Comparison of ENCODE assay signal across 8 cellular contexts in the genomic region with DNA sequence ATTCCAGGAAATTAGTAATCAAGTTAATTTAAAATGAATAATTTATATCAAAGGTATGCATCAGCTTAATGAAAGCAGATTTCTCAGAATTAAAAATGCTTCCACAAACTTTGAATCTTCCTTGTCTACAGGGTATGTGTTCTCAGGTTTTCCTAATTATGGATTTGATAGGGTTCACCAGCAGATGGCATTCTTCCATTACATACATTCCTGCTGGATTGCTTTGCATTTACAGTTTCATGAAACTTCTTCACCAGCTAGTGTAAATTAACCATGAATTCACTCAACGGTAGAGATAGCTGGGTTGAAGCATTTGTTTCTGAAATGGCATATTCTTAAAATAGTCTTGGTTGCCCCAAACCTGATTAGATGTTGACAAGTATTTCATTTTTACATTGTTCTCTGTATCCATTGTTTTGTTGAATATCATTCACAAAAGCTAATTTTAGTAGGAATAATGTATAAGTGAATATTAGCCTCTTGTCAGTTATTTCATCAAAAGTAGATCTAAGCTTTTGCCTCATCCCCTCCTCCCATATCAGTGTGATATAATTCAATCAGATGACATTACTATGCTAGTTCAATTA.
DNase-seq lines count a peak whose midpoint lies in the region; ATAC-seq and TF ChIP-seq lines count a peak whose summit lies in the region.

No MANE protein-coding gene starts in this region.

- intact Hi-C loops in lower lobe of right lung (cut with DNase I) (no loop called here), uterus (cut with DNase I; ENCODE audit: low total_unique reads) (no loop called here)

- no peak overlapping the region for H3K27ac Mint-ChIP-seq in activated naive CD8-positive, alpha-beta T cell treated with anti-CD3 and anti-CD28 coated beads for 36 hours

- no peaks in the 10 kb centered on the region for H3K4me1 Mint-ChIP-seq in activated naive CD8-positive, alpha-beta T cell treated with anti-CD3 and anti-CD28 coated beads for 36 hours

- no peaks in the 10 kb centered on the region for H3K27me3 Mint-ChIP-seq in activated naive CD8-positive, alpha-beta T cell treated with anti-CD3 and anti-CD28 coated beads for 36 hours

- ATAC-seq in lower lobe of right lung = no peak
- no peak for ATAC-seq in HG03354 (IDR thresholded peaks at IDR 0.05; ENCODE audit: poor library complexity, severe bottlenecking, unreplicated experiment)

- H3K4me3 Mint-ChIP-seq in activated naive CD8-positive, alpha-beta T cell treated with anti-CD3 and anti-CD28 coated beads for 36 hours = no peak overlapping the region

- H3K27ac ChIP-seq in brain microvascular endothelial cell (no peak overlapping the region), lower lobe of right lung (no peak overlapping the region), uterus (no peak overlapping the region)

- peak; percentile 49 for DNase-seq in ACHN
- peak; percentile 60 for DNase-seq in NCI-H345 (lab: John Stamatoyannopoulos, UW)
- peak; percentile 42 for DNase-seq in brain microvascular endothelial cell
- DNase-seq in lower lobe of right lung = no peak
- DNase-seq in activated naive CD8-positive, alpha-beta T cell treated with anti-CD3 and anti-CD28 coated beads for 36 hours = no peak
- no peak for DNase-seq in uterus

- H3K36me3 ChIP-seq in brain microvascular endothelial cell (replicated peaks) = no peaks in the 10 kb centered on the region
- no peaks in the 10 kb centered on the region for H3K36me3 ChIP-seq in lower lobe of right lung
- no peaks in the 10 kb centered on the region for H3K36me3 ChIP-seq in uterus

- H3K9me3 Mint-ChIP-seq in activated naive CD8-positive, alpha-beta T cell treated with anti-CD3 and anti-CD28 coated beads for 36 hours = no peaks in the 10 kb centered on the region

- H3K9me3 ChIP-seq in lower lobe of right lung (no peaks in the 10 kb centered on the region), uterus (no peaks in the 10 kb centered on the region)

- in situ Hi-C loops in ACHN (cut with HindIII; ENCODE audit: low pct_ligation_motif_present, low pct_unique_long_range_greater_than_20kb, low sequenced_read_pairs) = no loop called here
- in situ Hi-C loops in brain microvascular endothelial cell (cut with HindIII; ENCODE audit: low pct_ligation_motif_present, low sequenced_read_pairs) = no loop called here

- no peaks in the 10 kb centered on the region for H3K4me1 ChIP-seq in lower lobe of right lung
- H3K4me1 ChIP-seq in uterus = no peaks in the 10 kb centered on the region

- peak; percentile 17; the same call in 1 of the 2 replicates for TF ChIP-seq CTCF in GM12875 (IDR thresholded peaks at IDR 0.05; ENCODE audit: borderline replicate concordance, insufficient read depth, low read depth, low read length)
- TF ChIP-seq CTCF in brain microvascular endothelial cell (IDR thresholded peaks at IDR 0.05; ENCODE audit: low read depth, low read length, missing control alignments) = peak; percentile 49
- TF ChIP-seq CTCF in lower lobe of right lung (IDR thresholded peaks at IDR 0.05) = peak; percentile 55
- TF ChIP-seq CTCF in uterus (IDR thresholded peaks at IDR 0.05) = peak in 2 of 4 experiments; percentile 18 to 36

- H3K36me3 Mint-ChIP-seq in activated naive CD8-positive, alpha-beta T cell treated with anti-CD3 and anti-CD28 coated beads for 36 hours = no peaks in the 10 kb centered on the region

- peaks cover 9% of the 10 kb centered on the region for H3K27me3 ChIP-seq in brain microvascular endothelial cell (replicated peaks)
- H3K27me3 ChIP-seq in lower lobe of right lung (ENCODE audit: low read depth) = no peaks in the 10 kb centered on the region
- no peaks in the 10 kb centered on the region for H3K27me3 ChIP-seq in uterus

- no peak overlapping the region for H3K4me3 ChIP-seq in GM12875 (ENCODE audit: low read depth, low read length)
- H3K4me3 ChIP-seq in brain microvascular endothelial cell (ENCODE audit: low read depth, low read length) = no peak overlapping the region
- no peak overlapping the region for H3K4me3 ChIP-seq in lower lobe of right lung
- H3K4me3 ChIP-seq in uterus = no peak overlapping the region

- TF ChIP-seq POLR2A in uterus (IDR thresholded peaks at IDR 0.05) = no peak

Comparison
In these comparisons a context has a peak if more than half of its experiments do, and no peak if none do; other contexts are left out.
1. DNase-seq: peak in ACHN (single experiment), NCI-H345 (single experiment) and brain microvascular endothelial cell (single experiment); none in lower lobe of right lung (single experiment), activated naive CD8-positive, alpha-beta T cell treated with anti-CD3 and anti-CD28 coated beads for 36 hours (single experiment) and uterus (0 of 2).